In genomic region chr16:30063278-30063892, GRCh38 we compare ENCODE assay signal across 9 cellular contexts. TPM values are rescaled to one million over a fixed set of nuclear protein-coding genes. Genes with fewer than 3 reads are reported as not detected.
DNase-seq lines count a peak whose midpoint lies in the region; ATAC-seq and TF ChIP-seq lines count a peak whose summit lies in the region.
"Had no signal": no experiment of that assay in that cellular context is flagged by ENCODE, and none has a peak within 500 bp of the region (broad histone marks: within the 10 kb centered on the region; RNA-seq: fewer than 3 reads in every experiment).

No MANE protein-coding gene starts in this region.

- TF ChIP-seq EP300 in upper lobe of left lung (IDR thresholded peaks at IDR 0.05), result no peak

- WGBS in upper lobe of left lung, 2 donors, result 67 to 70% methylated on average over 10 to 12 of the region's 12 CpGs

- peaks cover 9 to 16% (median 14%) of the 10 kb centered on the region in 4 donors for H3K36me3 ChIP-seq in upper lobe of left lung

- H3K4me1 Mint-ChIP-seq in activated naive CD4-positive, alpha-beta T cell treated with anti-CD3 and anti-CD28 coated beads, Interleukin-2, amount 50 U/mL, for 24 hours, result peaks cover 20% of the 10 kb centered on the region
- peaks cover 15% of the 10 kb centered on the region for H3K4me1 Mint-ChIP-seq in memory B cell

- H3K27ac Mint-ChIP-seq in activated naive CD4-positive, alpha-beta T cell treated with anti-CD3 and anti-CD28 coated beads, Interleukin-2, amount 50 U/mL, for 24 hours, result peak overlapping the region; percentile 99
- peak overlapping the region; percentile 92 for H3K27ac Mint-ChIP-seq in memory B cell

- no peak for TF ChIP-seq POLR2A in upper lobe of left lung (IDR thresholded peaks at IDR 0.05)

- ATAC-seq in memory B cell (ENCODE audit: low read depth), result no peak
- no peak for ATAC-seq in upper lobe of left lung (ENCODE audit: low FRiP score in 2 of 2)
- ATAC-seq in HG03460 (IDR thresholded peaks at IDR 0.05; ENCODE audit: unreplicated experiment), result no peak
- no peak for ATAC-seq in GM18909 (IDR thresholded peaks at IDR 0.05; ENCODE audit: poor library complexity, unreplicated experiment)

- no peaks in the 10 kb centered on the region for H3K27me3 ChIP-seq in upper lobe of left lung

- H3K27me3 Mint-ChIP-seq in activated naive CD4-positive, alpha-beta T cell treated with anti-CD3 and anti-CD28 coated beads, Interleukin-2, amount 50 U/mL, for 24 hours, result no peaks in the 10 kb centered on the region
- H3K27me3 Mint-ChIP-seq in memory B cell, result no peaks in the 10 kb centered on the region

- peak overlapping the region; percentile 100 for H3K4me3 Mint-ChIP-seq in activated naive CD4-positive, alpha-beta T cell treated with anti-CD3 and anti-CD28 coated beads, Interleukin-2, amount 50 U/mL, for 24 hours
- H3K4me3 Mint-ChIP-seq in memory B cell, result peak overlapping the region; percentile 98

- peak overlapping the region in 3 of 4 donors; percentile 74 to 99 (median 78) for H3K4me3 ChIP-seq in upper lobe of left lung

- no peaks in the 10 kb centered on the region for H3K9me3 Mint-ChIP-seq in activated naive CD4-positive, alpha-beta T cell treated with anti-CD3 and anti-CD28 coated beads, Interleukin-2, amount 50 U/mL, for 24 hours
- no peaks in the 10 kb centered on the region for H3K9me3 Mint-ChIP-seq in memory B cell

- peaks cover 8% of the 10 kb centered on the region for H3K36me3 Mint-ChIP-seq in activated naive CD4-positive, alpha-beta T cell treated with anti-CD3 and anti-CD28 coated beads, Interleukin-2, amount 50 U/mL, for 24 hours
- H3K36me3 Mint-ChIP-seq in memory B cell, result peaks cover 8% of the 10 kb centered on the region

- TF ChIP-seq CTCF in upper lobe of left lung (IDR thresholded peaks at IDR 0.05), result no peak

- DNase-seq in activated naive CD4-positive, alpha-beta T cell (lab: John Stamatoyannopoulos, UW), result no peak
- DNase-seq in memory B cell (ENCODE audit: low spot score in 2 of 2) (no peak), upper lobe of left lung (no peak), amniotic stem cell (lab: John Stamatoyannopoulos, UW) (no peak)
- DNase-seq: EL had no signal

- H3K27ac ChIP-seq in angular gyrus (ENCODE audit: low read depth, low read length) (peak overlapping the region; percentile 99), upper lobe of left lung (peak overlapping the region; percentile 96 to 98 (median 97))

- peaks cover 25 to 36% (median 29%) of the 10 kb centered on the region in 4 donors for H3K4me1 ChIP-seq in upper lobe of left lung

- no peaks in the 10 kb centered on the region for H3K9me3 ChIP-seq in upper lobe of left lung

RNA-seq across cellular contexts. Expression of gene ALDOA, which starts 2.2 kb away (rescaled TPM):
- 100 to 1,000 TPM; 303 to 964 (median 731) TPM for total RNA-seq in upper lobe of left lung

RNA-seq across cellular contexts. Expression of gene PPP4C, which starts 12.4 kb away (rescaled TPM):
- 10 to 100 TPM; 44.4 to 99.4 (median 80.0) TPM for total RNA-seq in upper lobe of left lung

RNA-seq across cellular contexts. Expression of gene TBX6, which starts 28.3 kb away (rescaled TPM):
- total RNA-seq in upper lobe of left lung, result 1 to 10 TPM in 5 of 6 donors, under 1 TPM in 1; 0.69 to 9.4 (median 1.4) TPM

RNA-seq across cellular contexts. Expression of gene TLCD3B, which starts 32.3 kb away (rescaled TPM):
- total RNA-seq in upper lobe of left lung, result under 1 TPM in 1 of 6 donors, not detected in 5; 0.14 TPM

RNA-seq across cellular contexts. Expression of gene YPEL3, which starts 32.6 kb away (rescaled TPM):
- 100 to 1,000 TPM in 4 of 6 donors, 10 to 100 TPM in 2; 81.5 to 228 (median 116) TPM for total RNA-seq in upper lobe of left lung
